17 cellular contexts compared by ENCODE assay signal in the genomic region with DNA sequence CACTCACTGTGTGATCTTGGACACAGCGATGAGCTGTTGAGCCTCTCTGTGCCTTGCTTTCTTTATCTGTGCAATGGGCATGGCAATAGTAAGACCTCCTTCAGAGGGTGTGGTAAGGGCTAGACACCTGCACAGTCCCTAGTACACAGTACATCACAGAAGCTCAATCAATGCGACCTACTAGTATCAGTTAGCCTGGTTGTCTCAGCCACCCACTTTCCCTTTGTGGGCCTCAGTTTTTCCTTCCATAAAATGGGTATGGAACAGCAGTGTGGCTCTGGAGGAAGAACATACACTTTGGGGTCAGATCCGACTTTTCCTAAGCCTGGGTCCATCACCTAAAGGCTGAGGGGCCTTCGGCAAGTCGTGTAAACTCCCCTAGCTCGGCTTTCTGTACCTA. TPM values are rescaled to one million over a fixed set of nuclear protein-coding genes. Genes with fewer than 3 reads are reported as not detected.
DNase-seq lines count a peak whose midpoint lies in the region; ATAC-seq, FAIRE-seq and TF ChIP-seq lines count a peak whose summit lies in the region.
"Had no signal": no experiment of that assay in that cellular context is flagged by ENCODE, and none has a peak within 500 bp of the region (broad histone marks: within the 10 kb centered on the region; RNA-seq: fewer than 3 reads in every experiment).

No MANE protein-coding gene starts in this region.

- ATAC-seq in IMR-90 (ENCODE audit: low read depth), result no peak
- ATAC-seq in activated T-helper 17 cell treated with anti-CD3 and anti-CD28 coated beads, Interleukin-2, amount 50 U/mL, for 72 hours (replicated peaks), result no peak
- ATAC-seq: CD8-positive, alpha-beta T cell had no signal

- H3K27ac Mint-ChIP-seq in activated T-helper 17 cell treated with anti-CD3 and anti-CD28 coated beads, Interleukin-2, amount 50 U/mL, for 72 hours, result no peak overlapping the region
- H3K27ac Mint-ChIP-seq: CD8-positive, alpha-beta T cell had no signal

- H3K9ac ChIP-seq in BLaER1 (no peak overlapping the region), IMR-90 (ENCODE audit: low read depth, low read length) (no peak overlapping the region), H1 (replicated peaks in 1 of 4; ENCODE audit: extremely low read depth in 1 of 4, low read depth in 3 of 4, low read length in 3 of 4) (no peak overlapping the region)
- H3K9ac ChIP-seq: KMS-11 had no signal

- H2AK5ac ChIP-seq in IMR-90 (ENCODE audit: low read depth, low read length) (peak overlapping the region; percentile 49), H1 (ENCODE audit: low read depth, low read length) (no peak overlapping the region)

- CTCF ChIA-PET in IMR-90 (lab: Yijun Ruan, JAX) (interaction anchor here (1.2 to 1.9 kb wide), 2 partner anchors 10 to 24 kb away, joined by 4 to 10 read pairs; no protein-coding TSS in a partner anchor), H1 (lab: Charles Lee; ENCODE audit: partially characterized antibody) (interaction anchor here (0.8 to 6.1 kb wide), 27 partner anchors 9 to 493 kb away, joined by 3 to 74 read pairs (median 7); no protein-coding TSS in a partner anchor)

- DNase-seq in IMR-90 (no peak), H1 (ENCODE audit: low read depth in 1 of 2, low spot score in 2 of 2) (no peak), WERI-Rb-1 (no peak), SHP77 (lab: John Stamatoyannopoulos, UW) (no peak)
- DNase-seq: ACHN; AML-193; Calu3; CD8-positive, alpha-beta T cell; DMS79 treated with DMSO at 0.1 percent for 48 hours; GF-D8; HCEC 1CT had no signal

- H3K4me1 Mint-ChIP-seq in activated T-helper 17 cell treated with anti-CD3 and anti-CD28 coated beads, Interleukin-2, amount 50 U/mL, for 72 hours, result no peaks in the 10 kb centered on the region

- H3K4me2 ChIP-seq in BLaER1, result peak overlapping the region; percentile 97
- no peak overlapping the region for H3K4me2 ChIP-seq in IMR-90 (ENCODE audit: low read depth, low read length)
- H3K4me2 ChIP-seq in H1 (ENCODE audit: insufficient read depth in 1 of 2, low read depth in 2 of 2, low read length in 2 of 2), result no peak overlapping the region
- H3K4me2 ChIP-seq: KMS-11 had no signal

- H3K14ac ChIP-seq in IMR-90 (replicated peaks; ENCODE audit: low read depth, low read length) (no peak overlapping the region), H1 (ENCODE audit: insufficient read length) (no peak overlapping the region)

- no peaks in the 10 kb centered on the region for H3K9me3 Mint-ChIP-seq in activated T-helper 17 cell treated with anti-CD3 and anti-CD28 coated beads, Interleukin-2, amount 50 U/mL, for 72 hours
- H3K9me3 Mint-ChIP-seq: CD8-positive, alpha-beta T cell had no signal

- H4K91ac ChIP-seq in IMR-90 (ENCODE audit: insufficient read depth, low read depth, low read length) (no peak overlapping the region), H1 (replicated peaks; ENCODE audit: insufficient read length, low read length) (no peak overlapping the region)

- peaks cover 4% of the 10 kb centered on the region; the same call in 1 of the 2 replicates for H3K23me2 ChIP-seq in H1 (ENCODE audit: low read depth, low read length)

- H3K27me3 ChIP-seq in BLaER1 (peaks cover 4% of the 10 kb centered on the region; the same call in 1 of the 2 replicates), IMR-90 (ENCODE audit: control insufficient read depth, insufficient read depth, low read length) (peaks cover 9% of the 10 kb centered on the region), H1 (replicated peaks in 1 of 4; ENCODE audit: control insufficient read depth in 3 of 4, extremely low read depth in 1 of 4, insufficient read depth in 3 of 4, low read length in 3 of 4) (peaks cover 7 to 20% (median 15%) of the 10 kb centered on the region in 4 experiments; a peak in 6 of 7 replicates), WERI-Rb-1 (ENCODE audit: insufficient read depth, low read depth, severe bottlenecking) (no peaks in the 10 kb centered on the region)

- no peak for FAIRE-seq in H1 (lab: Jason Lieb, UNC)
- FAIRE-seq: H54 had no signal

- no peak overlapping the region for H2BK15ac ChIP-seq in IMR-90 (ENCODE audit: low read depth, low read length)
- peak overlapping the region; percentile 29; the same call in 1 of the 2 replicates for H2BK15ac ChIP-seq in H1 (ENCODE audit: low read length)

- H3K18ac ChIP-seq in IMR-90 (ENCODE audit: low read depth, low read length) (no peak overlapping the region), H1 (ENCODE audit: extremely low read depth, low read length) (no peak overlapping the region)

- H3K23ac ChIP-seq in IMR-90 (ENCODE audit: low read depth, low read length) (no peak overlapping the region), H1 (ENCODE audit: insufficient read length) (no peak overlapping the region)

- H3K27me3 Mint-ChIP-seq in activated T-helper 17 cell treated with anti-CD3 and anti-CD28 coated beads, Interleukin-2, amount 50 U/mL, for 72 hours, result peaks cover 24% of the 10 kb centered on the region

- H3K4me3 ChIP-seq in BLaER1, result no peak overlapping the region
- H3K4me3 ChIP-seq in IMR-90 (ENCODE audit: insufficient read depth, low read depth, low read length), result no peak overlapping the region
- H3K4me3 ChIP-seq in H1 (ENCODE audit: extremely low read depth in 1 of 4, insufficient read depth in 2 of 4, low read depth in 3 of 4, low read length in 4 of 4), result no peak overlapping the region
- no peak overlapping the region for H3K4me3 ChIP-seq in WERI-Rb-1 (ENCODE audit: low read depth, low read length)

- TF ChIP-seq CTCF in IMR-90 (conservative IDR thresholded peaks at IDR 0.05; ENCODE audit: low read depth, low read length) (no peak), H1 (IDR thresholded peaks at IDR 0.05; ENCODE audit: control extremely low read depth in 1 of 3, insufficient read depth in 1 of 3, low read depth in 1 of 3, low read length in 3 of 3) (no peak), WERI-Rb-1 (IDR thresholded peaks at IDR 0.05; ENCODE audit: low read depth, low read length) (no peak)

- H3K79me1 ChIP-seq in IMR-90 (ENCODE audit: low read depth in 1 of 2, low read length in 2 of 2) (peaks cover 0 to 5% of the 10 kb centered on the region in 2 experiments; a peak in 2 of 4 replicates), H1 (ENCODE audit: low read depth, low read length) (no peaks in the 10 kb centered on the region)

- H4K8ac ChIP-seq in IMR-90 (ENCODE audit: low read depth in 2 of 2, low read length in 2 of 2) (no peak overlapping the region), H1 (ENCODE audit: extremely low read depth, insufficient read depth, low read length) (no peak overlapping the region)

- no peak for TF ChIP-seq RAD21 in IMR-90 (IDR thresholded peaks at IDR 0.05; ENCODE audit: low read length)
- TF ChIP-seq RAD21 in H1 (IDR thresholded peaks at IDR 0.05 in 1 of 2, conservative IDR thresholded peaks at IDR 0.05 in 1 of 2; ENCODE audit: low read depth in 2 of 2, low read length in 2 of 2), result no peak

- H3K56ac ChIP-seq in IMR-90 (ENCODE audit: extremely low read depth, insufficient read depth, low read length) (no peak overlapping the region), H1 (replicated peaks; ENCODE audit: insufficient read length, low read depth, low read length) (no peak overlapping the region)

- no TSS peak for BruUV-seq in IMR-90 (replicated peaks; lab: Mats Ljungman, UMichigan)

- dilution Hi-C loops in IMR-90 (cut with HindIII; ENCODE audit: low sequenced_read_pairs, unreplicated experiment), result no loop called here

- no peak overlapping the region for H3K4me3 Mint-ChIP-seq in activated T-helper 17 cell treated with anti-CD3 and anti-CD28 coated beads, Interleukin-2, amount 50 U/mL, for 72 hours
- H3K4me3 Mint-ChIP-seq: CD8-positive, alpha-beta T cell had no signal

- H3K36me3 ChIP-seq in BLaER1 (0 out of 2 replicates have a peak, but pooled peaks cover under 1% of the 10 kb centered on the region), IMR-90 (ENCODE audit: control insufficient read depth, insufficient read depth, low read length) (no peaks in the 10 kb centered on the region), H1 (ENCODE audit: control insufficient read depth in 2 of 4, insufficient read depth in 4 of 4, low read length in 3 of 4) (no peaks in the 10 kb centered on the region), WERI-Rb-1 (no peaks in the 10 kb centered on the region)

- H4K20me1 ChIP-seq in BLaER1 (peaks cover 13% of the 10 kb centered on the region), IMR-90 (ENCODE audit: insufficient read depth, low read length) (peaks cover under 1% of the 10 kb centered on the region; the same call in 1 of the 2 replicates), H1 (replicated peaks in 1 of 2; ENCODE audit: control insufficient read depth in 1 of 2, insufficient read depth in 2 of 2, low read length in 2 of 2) (peaks cover 0 to 1% of the 10 kb centered on the region in 2 experiments)

- H2BK20ac ChIP-seq in IMR-90 (ENCODE audit: low read depth, low read length) (no peak overlapping the region), H1 (ENCODE audit: low read length) (no peak overlapping the region)

- WGBS in IMR-90 (ENCODE audit: extremely low coverage in 2 of 2, insufficient read length in 1 of 2), 2 experiments, result no CpG with 5 or more reads among the region's 6 CpGs
- WGBS in H1 (ENCODE audit: extremely low coverage in 1 of 2, insufficient coverage in 1 of 2, insufficient read length in 1 of 2, insufficient replicate concordance in 2 of 2, low coverage in 1 of 2, low lambda C conversion rate in 2 of 2, missing lambda C conversion rate in 1 of 2), 2 experiments, result 92% methylated on average over 6 of the region's 6 CpGs; no CpG with 5 or more reads in 1 of the 2 experiments

- TF ChIP-seq POLR2A in IMR-90 (IDR thresholded peaks at IDR 0.05; ENCODE audit: low read depth, low read length), result no peak
- TF ChIP-seq POLR2A in H1 (IDR thresholded peaks at IDR 0.05; ENCODE audit: control extremely low read depth in 1 of 2, low read depth in 2 of 2, low read length in 2 of 2), result no peak

- H2BK12ac ChIP-seq in H1 (ENCODE audit: low read depth, low read length), result no peak overlapping the region

- no peak overlapping the region for H3K4ac ChIP-seq in IMR-90 (ENCODE audit: low read depth, low read length)
- H3K4ac ChIP-seq in H1 (replicated peaks; ENCODE audit: insufficient read length, low read depth, low read length), result no peak overlapping the region

- no peak overlapping the region for H2BK5ac ChIP-seq in IMR-90 (ENCODE audit: low read depth, low read length, poor library complexity, severe bottlenecking)
- no peak overlapping the region for H2BK5ac ChIP-seq in H1 (ENCODE audit: low read depth, low read length)

- H4K5ac ChIP-seq in IMR-90 (ENCODE audit: low read depth, low read length) (no peak overlapping the region), H1 (ENCODE audit: insufficient read length, low read depth, low read length) (no peak overlapping the region)

- peak overlapping the region; percentile 50 for H2AK9ac ChIP-seq in IMR-90 (replicated peaks; ENCODE audit: low read depth, low read length, poor library complexity)

- H2AFZ ChIP-seq in IMR-90 (replicated peaks; ENCODE audit: low read length, poor library complexity) (no peak overlapping the region), H1 (ENCODE audit: low read length) (no peak overlapping the region)

- H3K9me3 ChIP-seq in BLaER1 (no peaks in the 10 kb centered on the region), IMR-90 (ENCODE audit: control insufficient read depth, insufficient read depth, low read length) (no peaks in the 10 kb centered on the region), H1 (ENCODE audit: insufficient read depth in 2 of 2, low read depth in 1 of 2, low read length in 1 of 2) (no peaks in the 10 kb centered on the region), WERI-Rb-1 (ENCODE audit: severe bottlenecking) (no peaks in the 10 kb centered on the region)

- in situ Hi-C loops in IMR-90 (cut with MboI; ENCODE audit: low sequenced_read_pairs), result no loop called here

- peaks cover 8% of the 10 kb centered on the region; the same call in 1 of the 2 replicates for H3K9me1 ChIP-seq in IMR-90 (ENCODE audit: insufficient read depth, low read length)

- POLR2A ChIA-PET in IMR-90 (lab: Charles Lee; ENCODE audit: unreplicated experiment), result no interaction called here
- POLR2A ChIA-PET in H1 (lab: Charles Lee; ENCODE audit: partially characterized antibody), result interaction anchor here (1.0 kb wide), 1 partner anchor 40 kb away, joined by 3 read pairs; no protein-coding TSS in a partner anchor

- H3K4me1 ChIP-seq in BLaER1 (peaks cover 85% of the 10 kb centered on the region), IMR-90 (ENCODE audit: control insufficient read depth, insufficient read depth, low read length) (peaks cover 9% of the 10 kb centered on the region), H1 (replicated peaks in 1 of 4; ENCODE audit: control insufficient read depth in 3 of 4, insufficient read depth in 4 of 4, low read length in 3 of 4) (peaks cover 0 to 8% (median 4%) of the 10 kb centered on the region in 4 experiments; a peak in 6 of 7 replicates)

- intact Hi-C loops in IMR-90 (cut with micrococcal nuclease), result no loop called here

- H2BK120ac ChIP-seq in IMR-90 (ENCODE audit: low read depth, low read length) (no peak overlapping the region), H1 (replicated peaks; ENCODE audit: low read depth, low read length) (no peak overlapping the region)

- no peaks in the 10 kb centered on the region for H3K36me3 Mint-ChIP-seq in activated T-helper 17 cell treated with anti-CD3 and anti-CD28 coated beads, Interleukin-2, amount 50 U/mL, for 72 hours (ENCODE audit: low read depth)
- H3K36me3 Mint-ChIP-seq: CD8-positive, alpha-beta T cell had no signal

- no peaks in the 10 kb centered on the region for H3K79me2 ChIP-seq in H1 (ENCODE audit: control insufficient read depth in 1 of 2, insufficient read depth in 2 of 2, low read length in 2 of 2)

- TF ChIP-seq EP300 in H1 (IDR thresholded peaks at IDR 0.05; ENCODE audit: borderline replicate concordance in 1 of 2, low read depth in 2 of 2, low read length in 2 of 2), result no peak

- H3K27ac ChIP-seq in BLaER1 (0 out of 2 replicates have a peak overlapping the region, but pooled peaks have one; percentile 23), IMR-90 (ENCODE audit: insufficient read depth, low read length) (no peak overlapping the region), H1 (ENCODE audit: low read depth, low read length) (no peak overlapping the region), WERI-Rb-1 (no peak overlapping the region)
- H3K27ac ChIP-seq: HL-60, KMS-11 had no signal

RNA-seq across cellular contexts. Expression of gene HTRA3, which starts 3.5 kb away (rescaled TPM):
- 1.1 and 1.3 TPM in 2 replicates for total RNA-seq in IMR-90 (2012; rRNA removed)
- polyA plus RNA-seq in IMR-90 (2012; rRNA removed) (8.9 and 9.5 TPM in 2 replicates), H1 (2011; rRNA removed) (4.5 and 5.8 TPM in 2 replicates)
- 5.3 and 12.8 TPM in 2 replicates for polyA plus RNA-seq in IMR-90 (2012; cell fraction: cytosol; rRNA removed)
- polyA plus RNA-seq in IMR-90 (2012; cell fraction: nucleus; rRNA removed; ENCODE audit: low replicate concordance), result 3.7 and 5.2 TPM in 2 replicates
- total RNA-seq in H1 (2021; fragmentation: NEBNext Ultra II Directional; extraction: Animal tissue kit (Norgen Biotek cat#: 25700)), result 2.9 and 3.2 TPM in 2 replicates
- 3.3 TPM for polyA plus RNA-seq in H1 (2011; cell fraction: cytosol; rRNA removed)
- polyA plus RNA-seq in H1 (2011; cell fraction: nucleus; rRNA removed), result 3.1 TPM
- polyA plus RNA-seq in H1 (2012, experiment 1 of 2), result 2.8 to 5.6 TPM (median 4.0 TPM) in 4 replicates
- polyA plus RNA-seq in H1 (2012, experiment 2 of 2), result 3.3 TPM
- polyA plus RNA-seq in H1 (2013, experiment 1 of 2), result 3.4 TPM
- polyA plus RNA-seq in H1 (2013, experiment 2 of 2), result 3.3 TPM
- 1.1 and 1.2 TPM in 2 replicates for polyA minus RNA-seq in H1 (2011; rRNA and poly(A)+ RNA removed)
- 1.2 TPM for polyA minus RNA-seq in H1 (2011; cell fraction: cytosol; rRNA and poly(A)+ RNA removed)
- 1.3 TPM for polyA minus RNA-seq in H1 (2011; cell fraction: nucleus; rRNA and poly(A)+ RNA removed)
- not detected for total RNA-seq in activated T-helper 17 cell treated with anti-CD3 and anti-CD28 coated beads, Interleukin-2, amount 50 U/mL, for 72 hours
- total RNA-seq: A172; Calu3; CD8-positive, alpha-beta T cell had no signal
